ENCODE assay signal across 1 cellular context in genomic region chr9:33290247-33290993, GRCh38.
A peak's percentile ranks its signal among the peaks of the same experiment; 100 is the strongest.
TF ChIP-seq lines count a peak whose summit lies in the region.

Gene NFX1, plus strand, starts transcription at chr9:33290516. Its CDS starts 57 bp downstream, at chr9:33290573.

TF ChIP-seq in HepG2, 621 proteins besides CTCF, POLR2A, EP300 and RAD21 (continued from another document and continues in another):
- peak; percentile 82; the same call in 1 of the 2 replicates for TF ChIP-seq CREB3 (CRISPR knock-in tag; IDR thresholded peaks at IDR 0.05)
- TF ChIP-seq RARA (CRISPR knock-in tag; IDR thresholded peaks at IDR 0.05) = peak; percentile 56; the same call in 1 of the 2 replicates
- TF ChIP-seq ZNF687 (CRISPR knock-in tag; IDR thresholded peaks at IDR 0.05) = peak; percentile 99
- TF ChIP-seq CC2D1A (CRISPR knock-in tag; IDR thresholded peaks at IDR 0.05) = peak; percentile 41; the same call in 1 of the 2 replicates
- TF ChIP-seq SRSF1 (optimal IDR thresholded peaks at IDR 0.05; ENCODE audit: low read depth, low read length) = peak; percentile 56
- 0 out of 2 replicates have a peak, but pooled peaks have one; percentile 59 for TF ChIP-seq ZBTB3 (CRISPR knock-in tag; IDR thresholded peaks at IDR 0.05; ENCODE audit: borderline replicate concordance, low read depth)
- 0 out of 2 replicates have a peak, but pooled peaks have one; percentile 54 for TF ChIP-seq ZNF7 (CRISPR knock-in tag; IDR thresholded peaks at IDR 0.05)
- TF ChIP-seq REL (CRISPR knock-in tag; conservative IDR thresholded peaks at IDR 0.05) = no peak; the same call in 1 of the 2 replicates
- TF ChIP-seq POLR2AphosphoS2 (IDR thresholded peaks at IDR 0.05; ENCODE audit: low read depth, low read length) = 0 out of 2 replicates have a peak, but pooled peaks have one; percentile 63
- TF ChIP-seq MXD3 (CRISPR knock-in tag; IDR thresholded peaks at IDR 0.05) = peak; percentile 96
- peak; percentile 89 for TF ChIP-seq ZNF563 (CRISPR knock-in tag; IDR thresholded peaks at IDR 0.05)
- TF ChIP-seq ATF2 (CRISPR knock-in tag; IDR thresholded peaks at IDR 0.05) = peak; percentile 82; the same call in 1 of the 2 replicates
- peak; percentile 63 for TF ChIP-seq ELF3 (CRISPR knock-in tag; IDR thresholded peaks at IDR 0.05)
- peak; percentile 96 for TF ChIP-seq POGK (CRISPR knock-in tag; conservative IDR thresholded peaks at IDR 0.05)
- TF ChIP-seq HNRNPLL (IDR thresholded peaks at IDR 0.05; ENCODE audit: low read depth, low read length, poor library complexity, severe bottlenecking) = peak; percentile 82
- TF ChIP-seq E2F5 (CRISPR knock-in tag; conservative IDR thresholded peaks at IDR 0.05) = 0 out of 2 replicates have a peak, but pooled peaks have one; percentile 22
- TF ChIP-seq MYC (CRISPR knock-in tag; IDR thresholded peaks at IDR 0.05; ENCODE audit: borderline replicate concordance) = peak; percentile 97
- TF ChIP-seq ZNF749 (CRISPR knock-in tag; IDR thresholded peaks at IDR 0.05; ENCODE audit: borderline replicate concordance) = no peak
- TF ChIP-seq ZHX2 (IDR thresholded peaks at IDR 0.05; ENCODE audit: low read depth) = peak; percentile 95
- no peak for TF ChIP-seq ZHX2 (CRISPR knock-in tag; IDR thresholded peaks at IDR 0.05; ENCODE audit: borderline replicate concordance)
- peak; percentile 52; the same call in 1 of the 2 replicates for TF ChIP-seq ZNF225 (CRISPR knock-in tag; IDR thresholded peaks at IDR 0.05)
- TF ChIP-seq MED8 (CRISPR knock-in tag; IDR thresholded peaks at IDR 0.05; ENCODE audit: insufficient replicate concordance) = peak; percentile 95
- TF ChIP-seq HIC2 (CRISPR knock-in tag; IDR thresholded peaks at IDR 0.05; ENCODE audit: low read depth) = peak; percentile 51; the same call in 1 of the 2 replicates
- TF ChIP-seq RFX1 (IDR thresholded peaks at IDR 0.05) = no peak
- peak; percentile 92 for TF ChIP-seq IRF9 (CRISPR knock-in tag; IDR thresholded peaks at IDR 0.05; ENCODE audit: borderline replicate concordance)
- peak; percentile 98; the same call in 1 of the 2 replicates for TF ChIP-seq MXD4 (CRISPR knock-in tag; IDR thresholded peaks at IDR 0.05)
- 0 out of 2 replicates have a peak, but pooled peaks have one; percentile 30 for TF ChIP-seq ZNF839 (CRISPR knock-in tag; IDR thresholded peaks at IDR 0.05; ENCODE audit: borderline replicate concordance)
- peak; percentile 56; the same call in 1 of the 2 replicates for TF ChIP-seq FOXP1 (IDR thresholded peaks at IDR 0.05)
- peak; percentile 65 for TF ChIP-seq FOXP1 (CRISPR knock-in tag; IDR thresholded peaks at IDR 0.05)
- TF ChIP-seq ZNF350 (CRISPR knock-in tag; IDR thresholded peaks at IDR 0.05; ENCODE audit: borderline replicate concordance, low read depth) = peak; percentile 93
- no peak for TF ChIP-seq MTF1 (CRISPR knock-in tag; IDR thresholded peaks at IDR 0.05)
- TF ChIP-seq SP4 (CRISPR knock-in tag; IDR thresholded peaks at IDR 0.05) = peak; percentile 79
- TF ChIP-seq PAXIP1 (CRISPR knock-in tag; conservative IDR thresholded peaks at IDR 0.05) = peak; percentile 55; the same call in 1 of the 2 replicates
- TF ChIP-seq SALL2 (CRISPR knock-in tag; IDR thresholded peaks at IDR 0.05) = peak; percentile 97
- no peak for TF ChIP-seq ARNT (IDR thresholded peaks at IDR 0.05)
